22 cellular contexts compared by ENCODE assay signal in genomic region chr5:108950276-108950675, GRCh38.
DNase-seq lines count a peak whose midpoint lies in the region; ATAC-seq, FAIRE-seq and TF ChIP-seq lines count a peak whose summit lies in the region.
"Had no signal": no experiment of that assay in that cellular context is flagged by ENCODE, and none has a peak within 500 bp of the region (broad histone marks: within the 10 kb centered on the region; RNA-seq: fewer than 3 reads in every experiment).

No MANE protein-coding gene starts in this region.

- H3K4me1 Mint-ChIP-seq in endothelial cell (ENCODE audit: unreplicated experiment) = peaks cover 7% of the 10 kb centered on the region
- H3K4me1 Mint-ChIP-seq: CD4-positive, CD25-positive, alpha-beta regulatory T cell; CD8-positive, alpha-beta memory T cell had no signal

- no peaks in the 10 kb centered on the region for H3K36me3 Mint-ChIP-seq in endothelial cell (ENCODE audit: low read depth, unreplicated experiment)

- peak overlapping the region; percentile 23 for H3K27ac Mint-ChIP-seq in endothelial cell (ENCODE audit: unreplicated experiment)
- H3K27ac Mint-ChIP-seq: CD4-positive, CD25-positive, alpha-beta regulatory T cell; CD8-positive, alpha-beta memory T cell; IgD-negative memory B cell had no signal

- no peaks in the 10 kb centered on the region for H3K27me3 Mint-ChIP-seq in endothelial cell (ENCODE audit: unreplicated experiment)
- H3K27me3 Mint-ChIP-seq: CD4-positive, CD25-positive, alpha-beta regulatory T cell; CD8-positive, alpha-beta memory T cell; IgD-negative memory B cell had no signal

- FAIRE-seq in G401.6 (lab: Jason Lieb, UNC) (peak; percentile 64), RCC 7860 (lab: Jason Lieb, UNC) (peak; percentile 43)
- FAIRE-seq: GM12892, GM18507, H54 had no signal

- TF ChIP-seq CTCF in endothelial cell (IDR thresholded peaks at IDR 0.05; ENCODE audit: unreplicated experiment) = no peak

- DNase-seq in RCC 7860 (ENCODE audit: low spot score) (no peak), endothelial cell (ENCODE audit: low spot score) (no peak), retina (no peak)
- no peak for DNase-seq in activated CD8-positive, alpha-beta memory T cell treated with anti-CD3 and anti-CD28 coated beads for 24 hours
- DNase-seq: ACHN; BE2C; C1 segment of cervical spinal cord; CD4-positive, CD25-positive, alpha-beta regulatory T cell; CD8-positive, alpha-beta memory T cell; COR-L47; DMS 273 treated with DMSO at 0.1 percent for 48 hours; DMS53; DND-41; EL; HCEC 1CT had no signal

- H3K4me3 Mint-ChIP-seq in endothelial cell (ENCODE audit: unreplicated experiment) = no peak overlapping the region
- H3K4me3 Mint-ChIP-seq: CD4-positive, CD25-positive, alpha-beta regulatory T cell; CD8-positive, alpha-beta memory T cell; GM23338; IgD-negative memory B cell had no signal

- no peak for ATAC-seq in GM18873 (IDR thresholded peaks at IDR 0.05; ENCODE audit: low FRiP score, unreplicated experiment)
- ATAC-seq: GM23338 had no signal

- no peaks in the 10 kb centered on the region for H3K9me3 Mint-ChIP-seq in endothelial cell (ENCODE audit: unreplicated experiment)
- H3K9me3 Mint-ChIP-seq: CD8-positive, alpha-beta memory T cell; GM23338 had no signal
